17 cellular contexts compared by ENCODE assay signal in the genomic region with DNA sequence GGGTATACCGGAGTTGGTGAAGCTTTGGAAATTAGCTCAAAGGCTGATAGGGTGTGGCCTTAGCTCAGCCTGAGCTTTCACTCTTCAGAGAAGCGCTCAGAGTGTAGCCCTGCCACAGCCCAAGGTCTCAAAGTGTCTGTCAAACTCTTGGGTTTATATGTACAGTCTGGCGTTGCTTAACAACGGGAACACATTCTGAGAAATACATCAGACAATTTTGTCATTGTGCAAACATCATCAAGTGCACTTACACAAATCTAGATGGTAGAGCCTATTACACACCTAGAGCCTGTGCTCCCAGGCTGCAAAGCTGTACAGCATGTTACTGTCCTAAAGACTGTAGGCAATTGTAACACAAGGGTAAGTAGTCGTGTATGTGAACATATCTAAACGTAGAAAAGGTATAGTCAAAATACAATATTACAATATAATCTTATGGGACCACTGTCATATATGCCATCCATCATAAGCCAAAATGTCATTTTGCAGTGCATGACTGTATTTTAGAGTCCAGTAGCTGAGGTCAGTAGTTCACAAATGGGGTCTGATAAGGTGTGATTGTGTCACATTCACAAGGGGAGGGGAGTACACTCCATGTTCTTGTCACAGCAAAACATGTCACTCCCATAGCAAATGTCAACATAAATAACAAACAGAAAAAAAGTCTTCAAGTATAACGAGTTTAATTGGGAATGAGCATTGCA. TPM values are rescaled to one million over a fixed set of nuclear protein-coding genes. Genes with fewer than 3 reads are reported as not detected.
A peak's percentile ranks its signal among the peaks of the same experiment; 100 is the strongest.
DNase-seq lines count a peak whose midpoint lies in the region; ATAC-seq, FAIRE-seq and TF ChIP-seq lines count a peak whose summit lies in the region.
"Had no signal": no experiment of that assay in that cellular context is flagged by ENCODE, and none has a peak within 500 bp of the region (broad histone marks: within the 10 kb centered on the region; RNA-seq: fewer than 3 reads in every experiment).

No MANE protein-coding gene starts in this region.

- H3K79me2 ChIP-seq in K562 (ENCODE audit: control insufficient read depth, insufficient read depth, low read length): no peaks in the 10 kb centered on the region
- peaks cover 4% of the 10 kb centered on the region for H3K79me2 ChIP-seq in smooth muscle cell (ENCODE audit: low read depth)

- intact Hi-C loops in K562 (cut with micrococcal nuclease) (no loop called here), mucosa of descending colon (cut with DNase I, micrococcal nuclease) (no loop called here)

- no peak for TF ChIP-seq POLR2A in K562 (conservative IDR thresholded peaks at IDR 0.05)

- no peak overlapping the region for H2AFZ ChIP-seq in K562 (ENCODE audit: low read depth, low read length)
- H2AFZ ChIP-seq in smooth muscle cell (ENCODE audit: low read depth): no peak overlapping the region
- H2AFZ ChIP-seq: parathyroid adenoma had no signal

- no TSS peak for BruUV-seq in K562 (replicated peaks; lab: Mats Ljungman, UMichigan)

- ATAC-seq in K562 (peak; percentile 73), mucosa of descending colon (peak; percentile 90)
- ATAC-seq: activated CD4-positive, alpha-beta T cell treated with anti-CD3 and anti-CD28 coated beads for 36 hours had no signal

- H3K9me1 ChIP-seq in K562 (ENCODE audit: control insufficient read depth, insufficient read depth, low read length): no peaks in the 10 kb centered on the region

- in situ Hi-C loops in K562 (cut with MboI): no loop called here

- H3K4me2 ChIP-seq in K562 (ENCODE audit: insufficient read depth, low read length): no peak overlapping the region
- H3K4me2 ChIP-seq in smooth muscle cell: no peak overlapping the region

- H3K4me1 ChIP-seq in K562 (replicated peaks in 1 of 2; ENCODE audit: control insufficient read depth in 2 of 2, insufficient read depth in 2 of 2, low read length in 2 of 2) (peaks cover 16 to 18% of the 10 kb centered on the region in 2 experiments), mucosa of descending colon (ENCODE audit: low read depth) (peaks cover 38% of the 10 kb centered on the region), smooth muscle cell (ENCODE audit: low read depth) (peaks cover 8% of the 10 kb centered on the region)
- H3K4me1 ChIP-seq: parathyroid adenoma had no signal

- peaks cover 9% of the 10 kb centered on the region for H3F3A ChIP-seq in smooth muscle cell (ENCODE audit: low read depth)

- peak; percentile 96 for DNase-seq in DMS53 treated with DMSO at 0.1 percent for 48 hours (lab: John Stamatoyannopoulos, UW; ENCODE audit: unreplicated experiment)
- peak; percentile 23 to 24 for DNase-seq in NCI-H187 (lab: John Stamatoyannopoulos, UW)
- DNase-seq in K562 (ENCODE audit: extremely low read depth in 1 of 4, low spot score in 3 of 4): peak in 2 of 4 experiments; percentile 10 to 26
- DNase-seq in mucosa of descending colon: peak in 1 of 3 donors; percentile 63
- DNase-seq in smooth muscle cell (lab: John Stamatoyannopoulos, UW; ENCODE audit: unreplicated experiment): no peak
- no peak for DNase-seq in stimulated activated CD4-positive, alpha-beta T cell treated with anti-CD3 and anti-CD28 coated beads, Interleukin-1b, Interleukin-23, amount 100 ng/mL, for 48 hours
- DNase-seq in cerebellar cortex (ENCODE audit: low spot score): no peak
- DNase-seq: activated CD4-positive, alpha-beta T cell treated with anti-CD3 and anti-CD28 coated beads for 36 hours; activated CD8-positive, alpha-beta memory T cell treated with anti-CD3 and anti-CD28 coated beads, Interleukin-2, amount 50 U/mL, for 48 hours; Karpas-422; NCI-H1930; spleen; T-helper 9 cell had no signal

- TF ChIP-seq EP300 in K562 (IDR thresholded peaks at IDR 0.05; ENCODE audit: low read length): no peak

- no peaks in the 10 kb centered on the region for H3K9me3 ChIP-seq in K562 (replicated peaks; ENCODE audit: control insufficient read depth, insufficient read depth, low read depth, low read length)
- no peaks in the 10 kb centered on the region for H3K9me3 ChIP-seq in mucosa of descending colon
- H3K9me3 ChIP-seq in smooth muscle cell (replicated peaks; ENCODE audit: low read depth): no peaks in the 10 kb centered on the region
- H3K9me3 ChIP-seq: spleen had no signal

- WGBS in K562 (ENCODE audit: insufficient coverage, low coverage, missing lambda C conversion rate): 17% methylated on average over 7 of the region's 7 CpGs
- 91% methylated on average over 7 of the region's 7 CpGs for WGBS in smooth muscle cell (ENCODE audit: low lambda C conversion rate)

- TF ChIP-seq CTCF in K562 (IDR thresholded peaks at IDR 0.05 in 2 of 3, conservative IDR thresholded peaks at IDR 0.05 in 1 of 3; ENCODE audit: insufficient read depth in 2 of 3, low read depth in 1 of 3, low read length in 3 of 3): no peak
- TF ChIP-seq CTCF in mucosa of descending colon (IDR thresholded peaks at IDR 0.05): no peak
- no peak for TF ChIP-seq CTCF in smooth muscle cell (IDR thresholded peaks at IDR 0.05; ENCODE audit: borderline replicate concordance, insufficient read depth, poor library complexity, severe bottlenecking)

- H3K27ac ChIP-seq in K562 (ENCODE audit: extremely low read depth, low read depth, low read length): no peak overlapping the region
- no peak overlapping the region for H3K27ac ChIP-seq in smooth muscle cell (ENCODE audit: low read depth)
- H3K27ac ChIP-seq: parathyroid adenoma, spleen had no signal

- no peaks in the 10 kb centered on the region for H3K36me3 ChIP-seq in K562 (ENCODE audit: control insufficient read depth, insufficient read depth, low read length)
- H3K36me3 ChIP-seq in mucosa of descending colon (ENCODE audit: low read depth): no peaks in the 10 kb centered on the region
- no peaks in the 10 kb centered on the region for H3K36me3 ChIP-seq in smooth muscle cell (ENCODE audit: low read depth)

- H4K20me1 ChIP-seq in K562 (replicated peaks; ENCODE audit: control insufficient read depth, insufficient read depth, low read length) (peaks cover 5% of the 10 kb centered on the region; the same call in 1 of the 2 replicates), smooth muscle cell (ENCODE audit: low read depth) (peaks cover 30% of the 10 kb centered on the region)

- no peak for FAIRE-seq in K562 (lab: Jason Lieb, UNC)
- FAIRE-seq: astrocyte, keratinocyte had no signal

- no peak overlapping the region for H3K9ac ChIP-seq in K562 (ENCODE audit: insufficient read depth in 1 of 2, low read depth in 2 of 2, low read length in 2 of 2)
- H3K9ac ChIP-seq in smooth muscle cell (ENCODE audit: low read depth): no peak overlapping the region
- H3K9ac ChIP-seq: parathyroid adenoma had no signal

- TF ChIP-seq RAD21 in K562 (CRISPR knock-in tag; conservative IDR thresholded peaks at IDR 0.05 in 1 of 2, IDR thresholded peaks at IDR 0.05 in 1 of 2): no peak

- H3K4me3 ChIP-seq in K562: no peak overlapping the region
- no peak overlapping the region for H3K4me3 ChIP-seq in mucosa of descending colon
- no peak overlapping the region for H3K4me3 ChIP-seq in smooth muscle cell
- H3K4me3 ChIP-seq: spleen had no signal

- POLR2A ChIA-PET in K562 (lab: Yijun Ruan, JAX): interaction anchor here (0.5 kb wide), 1 partner anchor 95 kb away, joined by 4 read pairs; no protein-coding TSS in a partner anchor

- CTCF ChIA-PET in K562 (lab: Yijun Ruan, JAX; ENCODE audit: low intra/inter-chr PET ratio): no interaction called here

- 0 out of 5 replicates have a peak, but pooled peaks cover 0 to 3% of the 10 kb centered on the region in 2 experiments for H3K27me3 ChIP-seq in K562 (ENCODE audit: control insufficient read depth in 2 of 2, insufficient read depth in 2 of 2, low read length in 2 of 2)
- H3K27me3 ChIP-seq in smooth muscle cell (ENCODE audit: low read depth): no peaks in the 10 kb centered on the region
- H3K27me3 ChIP-seq: spleen had no signal

RNA-seq across cellular contexts. Expression of a gene that starts 20.7 kb away (rescaled TPM):
- not detected in 2 replicates for total RNA-seq in K562 (2011; cell fraction: chromatin; rRNA removed; ENCODE audit: low replicate concordance)
- total RNA-seq in K562 (2011; cell fraction: nucleolus; rRNA removed): not detected in 2 replicates
- not detected in 2 replicates for total RNA-seq in K562 (2011; cell fraction: nucleoplasm; rRNA removed)
- total RNA-seq in K562 (2014; rRNA removed): not detected in 2 replicates
- total RNA-seq in K562 (2014; rRNA removed; fragmentation: Illumina TruSeq; extraction: Trizol): not detected in 2 replicates
- total RNA-seq in K562 (2015; rRNA removed; fragmentation: Illumina TruSeq; extraction: Trizol): not detected in 2 replicates
- not detected in 2 replicates for total RNA-seq in K562 (2021)
- not detected in 2 replicates for polyA plus RNA-seq in K562 (2011; rRNA removed)
- polyA plus RNA-seq in K562 (2011; cell fraction: cytosol; rRNA removed): not detected in 2 replicates
- not detected in 2 replicates for polyA plus RNA-seq in K562 (2011; cell fraction: nucleus; rRNA removed)
- polyA plus RNA-seq in K562 (2012): 0.12 and 0.15 TPM in 2 replicates
- polyA plus RNA-seq in K562 (2014; fragmentation: Illumina TruSeq; extraction: Trizol): not detected in 2 replicates
- not detected for polyA plus RNA-seq in K562 (2014; fragmentation: Nextera tagmentation; extraction: Ambion mirVana)
- polyA plus RNA-seq in K562 (2014; rRNA removed): not detected in 2 replicates
- not detected in 2 replicates for polyA minus RNA-seq in K562 (2011; rRNA and poly(A)+ RNA removed)
- not detected in 2 replicates for polyA minus RNA-seq in K562 (2011; cell fraction: cytosol; rRNA and poly(A)+ RNA removed)
- not detected in 2 replicates for polyA minus RNA-seq in K562 (2011; cell fraction: nucleus; rRNA and poly(A)+ RNA removed)
- 10 to 100 TPM in 1 of 3 donors, 1 to 10 TPM in 2; 4.6 to 15.3 (median 5.8) TPM for total RNA-seq in mucosa of descending colon
- total RNA-seq in smooth muscle cell: not detected in 2 replicates
- 0.43 and 1.1 TPM in 2 replicates for polyA plus RNA-seq in smooth muscle cell
- total RNA-seq: activated CD4-positive, alpha-beta T cell treated with anti-CD3 and anti-CD28 coated beads for 36 hours; astrocyte; glomerular endothelial cell had no signal
- polyA plus RNA-seq: keratinocyte, spleen had no signal

RNA-seq across cellular contexts. Expression of a gene that starts 22.0 kb away (rescaled TPM):
- 7.3 and 27.3 TPM in 2 replicates for total RNA-seq in K562 (2011; cell fraction: chromatin; rRNA removed; ENCODE audit: low replicate concordance)
- 14.8 and 20.1 TPM in 2 replicates for total RNA-seq in K562 (2011; cell fraction: nucleolus; rRNA removed)
- total RNA-seq in K562 (2011; cell fraction: nucleoplasm; rRNA removed): 10.8 and 12.2 TPM in 2 replicates
- total RNA-seq in K562 (2014; rRNA removed) (3.1 and 5.0 TPM in 2 replicates), K562 (2014; rRNA removed; fragmentation: Illumina TruSeq; extraction: Trizol) (2.3 and 2.9 TPM in 2 replicates), K562 (2015; rRNA removed; fragmentation: Illumina TruSeq; extraction: Trizol) (4.1 and 4.4 TPM in 2 replicates), K562 (2021) (6.1 and 6.2 TPM in 2 replicates), mucosa of descending colon (100 to 1,000 TPM in 1 of 3 donors, 10 to 100 TPM in 2; 79.7 to 246 (median 99.4) TPM), smooth muscle cell (16.8 and 18.6 TPM in 2 replicates)
- polyA plus RNA-seq in K562 (2011; rRNA removed) (3.5 and 11.4 TPM in 2 replicates), K562 (2014; fragmentation: Illumina TruSeq; extraction: Trizol) (3.0 and 5.4 TPM in 2 replicates), K562 (2014; fragmentation: Nextera tagmentation; extraction: Ambion mirVana) (1 to 10 TPM in 1 of 2 experiments, under 1 TPM in 1; 0.89 to 1.5 TPM), K562 (2014; rRNA removed) (4.9 and 7.2 TPM in 2 replicates), smooth muscle cell (13.7 and 21.3 TPM in 2 replicates)
- polyA plus RNA-seq in K562 (2011; cell fraction: cytosol; rRNA removed): 5.9 and 9.2 TPM in 2 replicates
- 22.4 and 48.3 TPM in 2 replicates for polyA plus RNA-seq in K562 (2011; cell fraction: nucleus; rRNA removed)
- polyA plus RNA-seq in K562 (2012): 4.7 and 17.1 TPM in 2 replicates
- polyA minus RNA-seq in K562 (2011; rRNA and poly(A)+ RNA removed): 6.7 and 8.8 TPM in 2 replicates
- 3.3 and 5.7 TPM in 2 replicates for polyA minus RNA-seq in K562 (2011; cell fraction: cytosol; rRNA and poly(A)+ RNA removed)
- polyA minus RNA-seq in K562 (2011; cell fraction: nucleus; rRNA and poly(A)+ RNA removed): 12.0 and 22.5 TPM in 2 replicates

RNA-seq across cellular contexts. Expression of a gene that starts 30.6 kb away (rescaled TPM):
- total RNA-seq in K562 (2011; cell fraction: chromatin; rRNA removed; ENCODE audit: low replicate concordance): 82.5 and 106 TPM in 2 replicates
- 91.9 and 98.4 TPM in 2 replicates for total RNA-seq in K562 (2011; cell fraction: nucleolus; rRNA removed)
- total RNA-seq in K562 (2011; cell fraction: nucleoplasm; rRNA removed): 76.1 and 86.0 TPM in 2 replicates
- total RNA-seq in K562 (2014; rRNA removed): 27.3 and 39.7 TPM in 2 replicates
- total RNA-seq in K562 (2014; rRNA removed; fragmentation: Illumina TruSeq; extraction: Trizol): 24.5 and 26.8 TPM in 2 replicates
- total RNA-seq in K562 (2015; rRNA removed; fragmentation: Illumina TruSeq; extraction: Trizol): 25.9 and 26.2 TPM in 2 replicates
- total RNA-seq in K562 (2021): 41.9 and 44.0 TPM in 2 replicates
- 37.3 and 40.0 TPM in 2 replicates for polyA plus RNA-seq in K562 (2011; rRNA removed)
- 24.5 and 36.5 TPM in 2 replicates for polyA plus RNA-seq in K562 (2011; cell fraction: cytosol; rRNA removed)
- 190 and 193 TPM in 2 replicates for polyA plus RNA-seq in K562 (2011; cell fraction: nucleus; rRNA removed)
- polyA plus RNA-seq in K562 (2012): 23.1 and 26.7 TPM in 2 replicates
- 23.1 and 24.9 TPM in 2 replicates for polyA plus RNA-seq in K562 (2014; fragmentation: Illumina TruSeq; extraction: Trizol)
- polyA plus RNA-seq in K562 (2014; fragmentation: Nextera tagmentation; extraction: Ambion mirVana): 1 to 10 TPM; 4.5 to 5.2 TPM
- 42.5 and 44.8 TPM in 2 replicates for polyA plus RNA-seq in K562 (2014; rRNA removed)
- polyA minus RNA-seq in K562 (2011; rRNA and poly(A)+ RNA removed): 22.7 and 23.6 TPM in 2 replicates
- polyA minus RNA-seq in K562 (2011; cell fraction: cytosol; rRNA and poly(A)+ RNA removed): 10.9 and 17.9 TPM in 2 replicates
- 60.3 and 71.5 TPM in 2 replicates for polyA minus RNA-seq in K562 (2011; cell fraction: nucleus; rRNA and poly(A)+ RNA removed)
- total RNA-seq in mucosa of descending colon: 10 to 100 TPM; 35.9 to 38.2 (median 37.7) TPM
- 11.4 and 20.1 TPM in 2 replicates for total RNA-seq in smooth muscle cell
- 21.1 and 25.3 TPM in 2 replicates for polyA plus RNA-seq in smooth muscle cell

RNA-seq across cellular contexts. Expression of a gene that starts 50.7 kb away (rescaled TPM):
- 69.1 and 116 TPM in 2 replicates for total RNA-seq in K562 (2011; cell fraction: chromatin; rRNA removed; ENCODE audit: low replicate concordance)
- 92.4 and 122 TPM in 2 replicates for total RNA-seq in K562 (2011; cell fraction: nucleolus; rRNA removed)
- total RNA-seq in K562 (2011; cell fraction: nucleoplasm; rRNA removed): 127 and 192 TPM in 2 replicates
- total RNA-seq in K562 (2014; rRNA removed) (187 and 221 TPM in 2 replicates), K562 (2014; rRNA removed; fragmentation: Illumina TruSeq; extraction: Trizol) (154 and 156 TPM in 2 replicates), K562 (2015; rRNA removed; fragmentation: Illumina TruSeq; extraction: Trizol) (187 TPM in 2 replicates), K562 (2021) (223 and 244 TPM in 2 replicates), mucosa of descending colon (100 to 1,000 TPM in 2 of 3 donors, 10 to 100 TPM in 1; 76.8 to 143 (median 109) TPM), smooth muscle cell (160 and 164 TPM in 2 replicates)
- polyA plus RNA-seq in K562 (2011; rRNA removed) (119 and 158 TPM in 2 replicates), K562 (2014; fragmentation: Illumina TruSeq; extraction: Trizol) (206 and 214 TPM in 2 replicates), K562 (2014; fragmentation: Nextera tagmentation; extraction: Ambion mirVana) (10 to 100 TPM; 27.8 to 38.7 TPM), K562 (2014; rRNA removed) (118 and 134 TPM in 2 replicates), smooth muscle cell (139 and 161 TPM in 2 replicates)
- polyA plus RNA-seq in K562 (2011; cell fraction: cytosol; rRNA removed): 85.0 and 92.7 TPM in 2 replicates
- polyA plus RNA-seq in K562 (2011; cell fraction: nucleus; rRNA removed): 52.0 and 69.3 TPM in 2 replicates
- 201 and 212 TPM in 2 replicates for polyA plus RNA-seq in K562 (2012)
- polyA minus RNA-seq in K562 (2011; rRNA and poly(A)+ RNA removed): 198 and 249 TPM in 2 replicates
- polyA minus RNA-seq in K562 (2011; cell fraction: cytosol; rRNA and poly(A)+ RNA removed): 104 and 126 TPM in 2 replicates
- 35.8 and 66.0 TPM in 2 replicates for polyA minus RNA-seq in K562 (2011; cell fraction: nucleus; rRNA and poly(A)+ RNA removed)

Comparison
In these comparisons a context has a peak if more than half of its experiments do, and no peak if none do; other contexts are left out.
1. DNase-seq: peak in DMS53 treated with DMSO at 0.1 percent for 48 hours (single experiment) and NCI-H187 (2 of 2); none in smooth muscle cell (single experiment), stimulated activated CD4-positive, alpha-beta T cell treated with anti-CD3 and anti-CD28 coated beads, Interleukin-1b, Interleukin-23, amount 100 ng/mL, for 48 hours (single experiment) and cerebellar cortex (single experiment).